8 cellular contexts compared by ENCODE assay signal in genomic region chr2:112764071-112765044, GRCh38. TPM values are rescaled to one million over a fixed set of nuclear protein-coding genes. Genes with fewer than 3 reads are reported as not detected.
A peak's percentile ranks its signal among the peaks of the same experiment; 100 is the strongest.
DNase-seq lines count a peak whose midpoint lies in the region; ATAC-seq and TF ChIP-seq lines count a peak whose summit lies in the region.

Gene CKAP2L, minus strand, starts transcription at chr2:112764609. Its CDS starts 11 bp downstream, at chr2:112764598.

- H3K27me3 Mint-ChIP-seq in activated naive CD4-positive, alpha-beta T cell treated with anti-CD3 and anti-CD28 coated beads, Interleukin-2, amount 50 U/mL, for 24 hours, result no peaks in the 10 kb centered on the region

- TF ChIP-seq CTCF in GM10248 (IDR thresholded peaks at IDR 0.05; ENCODE audit: control extremely low read depth, extremely low read depth, low read depth, missing control alignments), result no peak
- TF ChIP-seq CTCF in omental fat pad (IDR thresholded peaks at IDR 0.05), result no peak
- no peak for TF ChIP-seq CTCF in thoracic aorta (IDR thresholded peaks at IDR 0.05)

- no peaks in the 10 kb centered on the region for H3K36me3 Mint-ChIP-seq in activated naive CD4-positive, alpha-beta T cell treated with anti-CD3 and anti-CD28 coated beads, Interleukin-2, amount 50 U/mL, for 24 hours

- no peak within 1 kb of the TSS for H3K27ac ChIP-seq in thoracic aorta

- POLR2A ChIA-PET in GM10248 (lab: Yijun Ruan, JAX), result no interaction called here

- H3K4me3 Mint-ChIP-seq in activated naive CD4-positive, alpha-beta T cell treated with anti-CD3 and anti-CD28 coated beads, Interleukin-2, amount 50 U/mL, for 24 hours, result peak within 1 kb of the TSS; percentile 94

- peak within 1 kb of the TSS; percentile 68 for H3K27ac Mint-ChIP-seq in activated naive CD4-positive, alpha-beta T cell treated with anti-CD3 and anti-CD28 coated beads, Interleukin-2, amount 50 U/mL, for 24 hours

- H3K9me3 ChIP-seq in thoracic aorta, result no peaks in the 10 kb centered on the region

- peak; percentile 99 for ATAC-seq in HG02642 (IDR thresholded peaks at IDR 0.05; ENCODE audit: poor library complexity, unreplicated experiment)
- peak; percentile 99 for ATAC-seq in omental fat pad (ENCODE audit: low FRiP score)
- peak; percentile 95 for ATAC-seq in thoracic aorta (ENCODE audit: insufficient number of reproducible peaks, low FRiP score, low read depth)

- peak; percentile 97 for DNase-seq in GM10248 (ENCODE audit: extremely low spot score)
- peak; percentile 96 for DNase-seq in NCI-H1105 (lab: John Stamatoyannopoulos, UW)
- DNase-seq in SKM-1 (lab: John Stamatoyannopoulos, UW; ENCODE audit: unreplicated experiment), result peak; percentile 92
- peak; percentile 99 for DNase-seq in glomerular visceral epithelial cell (ENCODE audit: extremely low spot score)
- peak; percentile 86 for DNase-seq in omental fat pad (ENCODE audit: low spot score)
- peak; percentile 86 for DNase-seq in thoracic aorta (ENCODE audit: low spot score)

- no peaks in the 10 kb centered on the region for H3K27me3 ChIP-seq in thoracic aorta (replicated peaks; ENCODE audit: insufficient read depth)

- peaks cover 4 to 5% of the 10 kb centered on the region in 2 donors for H3K4me1 ChIP-seq in thoracic aorta (ENCODE audit: control insufficient read depth in 1 of 2, low read depth in 2 of 2)

- peak within 1 kb of the TSS; percentile 94 for H3K4me3 ChIP-seq in thoracic aorta

- CTCF ChIA-PET in GM10248 (lab: Yijun Ruan, JAX), result interaction anchor here (0.8 to 4.6 kb wide), 6 partner anchors 10 to 410 kb away, joined by 3 to 23 read pairs (median 3); partner anchors contain the start of gene PSD4

- no peaks in the 10 kb centered on the region for H3K9me3 Mint-ChIP-seq in activated naive CD4-positive, alpha-beta T cell treated with anti-CD3 and anti-CD28 coated beads, Interleukin-2, amount 50 U/mL, for 24 hours

- H3K36me3 ChIP-seq in thoracic aorta, result no peaks in the 10 kb centered on the region

- peaks cover 34% of the 10 kb centered on the region for H3K4me1 Mint-ChIP-seq in activated naive CD4-positive, alpha-beta T cell treated with anti-CD3 and anti-CD28 coated beads, Interleukin-2, amount 50 U/mL, for 24 hours

RNA-seq across cellular contexts. Expression of gene CKAP2L, which starts in this region (rescaled TPM):
- total RNA-seq in omental fat pad, result 1 to 10 TPM in 1 of 4 donors, under 1 TPM in 2, not detected in 1; 0.13 to 3.8 (median 0.16) TPM
- total RNA-seq in thoracic aorta, result 1 to 10 TPM in 1 of 2 donors, not detected in 1; 1.3 TPM
